ENCODE assay signal across 1 cellular context in genomic region chr9:122213589-122214413, GRCh38.
A peak's percentile ranks its signal among the peaks of the same experiment; 100 is the strongest.
TF ChIP-seq lines count a peak whose summit lies in the region.

No MANE protein-coding gene starts in this region.

TF ChIP-seq in K562, 482 proteins besides CTCF, POLR2A, EP300 and RAD21 (continued from another document and continues in another):
- TF ChIP-seq, protein P1, sequence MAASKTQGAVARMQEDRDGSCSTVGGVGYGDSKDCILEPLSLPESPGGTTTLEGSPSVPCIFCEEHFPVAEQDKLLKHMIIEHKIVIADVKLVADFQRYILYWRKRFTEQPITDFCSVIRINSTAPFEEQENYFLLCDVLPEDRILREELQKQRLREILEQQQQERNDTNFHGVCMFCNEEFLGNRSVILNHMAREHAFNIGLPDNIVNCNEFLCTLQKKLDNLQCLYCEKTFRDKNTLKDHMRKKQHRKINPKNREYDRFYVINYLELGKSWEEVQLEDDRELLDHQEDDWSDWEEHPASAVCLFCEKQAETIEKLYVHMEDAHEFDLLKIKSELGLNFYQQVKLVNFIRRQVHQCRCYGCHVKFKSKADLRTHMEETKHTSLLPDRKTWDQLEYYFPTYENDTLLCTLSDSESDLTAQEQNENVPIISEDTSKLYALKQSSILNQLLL (CRISPR knock-in tag; IDR thresholded peaks at IDR 0.05; ENCODE audit: borderline replicate concordance), result no peak
- TF ChIP-seq RBM25 (IDR thresholded peaks at IDR 0.05; ENCODE audit: low read depth, low read length, severe bottlenecking) (peak; percentile 24), POLR2B (IDR thresholded peaks at IDR 0.05; ENCODE audit: low read depth, partially characterized antibody) (peak; percentile 12), SREBF2 (CRISPR knock-in tag; IDR thresholded peaks at IDR 0.05) (no peak), HCFC1 (IDR thresholded peaks at IDR 0.05; ENCODE audit: low read depth, low read length) (no peak), RBFOX2 (IDR thresholded peaks at IDR 0.05; ENCODE audit: low read depth, low read length) (peak; percentile 80), NELFE (IDR thresholded peaks at IDR 0.05; ENCODE audit: insufficient read depth, insufficient read length) (no peak), PCBP1 (IDR thresholded peaks at IDR 0.05; ENCODE audit: low read depth, low read length, poor library complexity, severe bottlenecking) (peak; percentile 47), ZNF232 (CRISPR knock-in tag; IDR thresholded peaks at IDR 0.05) (no peak), TOE1 (IDR thresholded peaks at IDR 0.05; ENCODE audit: borderline replicate concordance) (peak; percentile 45; the same call in 1 of the 2 replicates), TOE1 (CRISPR knock-in tag; IDR thresholded peaks at IDR 0.05; ENCODE audit: borderline replicate concordance, low read depth) (no peak), AFF1 (IDR thresholded peaks at IDR 0.05; ENCODE audit: low read depth in 1 of 2, partially characterized antibody in 2 of 2) (no peak), ZFX (CRISPR knock-in tag; IDR thresholded peaks at IDR 0.05) (peak; percentile 38), ZNF408 (CRISPR knock-in tag; IDR thresholded peaks at IDR 0.05; ENCODE audit: low read depth) (no peak), ARID3B (CRISPR knock-in tag; IDR thresholded peaks at IDR 0.05; ENCODE audit: borderline replicate concordance) (no peak), PRDM10 (IDR thresholded peaks at IDR 0.05; ENCODE audit: partially characterized antibody) (no peak), BRF2 (IDR thresholded peaks at IDR 0.05; ENCODE audit: borderline replicate concordance, insufficient read depth, insufficient read length) (no peak), ZNF695 (CRISPR knock-in tag; IDR thresholded peaks at IDR 0.05) (no peak), HNRNPL (IDR thresholded peaks at IDR 0.05; ENCODE audit: low read depth, low read length) (peak; percentile 52; the same call in 1 of the 2 replicates), GABPA (tag; conservative IDR thresholded peaks at IDR 0.05; ENCODE audit: low read depth) (0 out of 2 replicates have a peak, but pooled peaks have one; percentile 28), GMEB1 (CRISPR knock-in tag; IDR thresholded peaks at IDR 0.05) (no peak), CUX1 (CRISPR knock-in tag; IDR thresholded peaks at IDR 0.05) (no peak), RBM22 (IDR thresholded peaks at IDR 0.05; ENCODE audit: low read depth, low read length, poor library complexity, severe bottlenecking) (peak; percentile 46), JUN (IDR thresholded peaks at IDR 0.05; ENCODE audit: borderline replicate concordance, low read depth, low read length) (no peak; the same call in 1 of the 2 replicates), JUN (CRISPR knock-in tag; IDR thresholded peaks at IDR 0.05; ENCODE audit: borderline replicate concordance) (no peak), FOXJ3 (CRISPR knock-in tag; IDR thresholded peaks at IDR 0.05) (no peak), ZNF589 (CRISPR knock-in tag; IDR thresholded peaks at IDR 0.05; ENCODE audit: low read depth) (0 out of 2 replicates have a peak, but pooled peaks have one; percentile 35), EHMT2 (IDR thresholded peaks at IDR 0.05) (no peak), NR4A1 (CRISPR knock-in tag; IDR thresholded peaks at IDR 0.05) (no peak), NR4A1 (tag; IDR thresholded peaks at IDR 0.05) (0 out of 2 replicates have a peak, but pooled peaks have one; percentile 69), ZNF184 (CRISPR knock-in tag; IDR thresholded peaks at IDR 0.05) (no peak), ZNF146 (CRISPR knock-in tag; IDR thresholded peaks at IDR 0.05; ENCODE audit: unreplicated experiment) (peak; percentile 3), ZNF316 (IDR thresholded peaks at IDR 0.05) (no peak)
- TF ChIP-seq, protein P2, sequence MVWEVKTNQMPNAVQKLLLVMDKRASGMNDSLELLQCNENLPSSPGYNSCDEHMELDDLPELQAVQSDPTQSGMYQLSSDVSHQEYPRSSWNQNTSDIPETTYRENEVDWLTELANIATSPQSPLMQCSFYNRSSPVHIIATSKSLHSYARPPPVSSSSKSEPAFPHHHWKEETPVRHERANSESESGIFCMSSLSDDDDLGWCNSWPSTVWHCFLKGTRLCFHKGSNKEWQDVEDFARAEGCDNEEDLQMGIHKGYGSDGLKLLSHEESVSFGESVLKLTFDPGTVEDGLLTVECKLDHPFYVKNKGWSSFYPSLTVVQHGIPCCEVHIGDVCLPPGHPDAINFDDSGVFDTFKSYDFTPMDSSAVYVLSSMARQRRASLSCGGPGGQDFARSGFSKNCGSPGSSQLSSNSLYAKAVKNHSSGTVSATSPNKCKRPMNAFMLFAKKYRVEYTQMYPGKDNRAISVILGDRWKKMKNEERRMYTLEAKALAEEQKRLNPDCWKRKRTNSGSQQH (CRISPR knock-in tag; IDR thresholded peaks at IDR 0.05), result no peak
- TF ChIP-seq, protein P3, sequence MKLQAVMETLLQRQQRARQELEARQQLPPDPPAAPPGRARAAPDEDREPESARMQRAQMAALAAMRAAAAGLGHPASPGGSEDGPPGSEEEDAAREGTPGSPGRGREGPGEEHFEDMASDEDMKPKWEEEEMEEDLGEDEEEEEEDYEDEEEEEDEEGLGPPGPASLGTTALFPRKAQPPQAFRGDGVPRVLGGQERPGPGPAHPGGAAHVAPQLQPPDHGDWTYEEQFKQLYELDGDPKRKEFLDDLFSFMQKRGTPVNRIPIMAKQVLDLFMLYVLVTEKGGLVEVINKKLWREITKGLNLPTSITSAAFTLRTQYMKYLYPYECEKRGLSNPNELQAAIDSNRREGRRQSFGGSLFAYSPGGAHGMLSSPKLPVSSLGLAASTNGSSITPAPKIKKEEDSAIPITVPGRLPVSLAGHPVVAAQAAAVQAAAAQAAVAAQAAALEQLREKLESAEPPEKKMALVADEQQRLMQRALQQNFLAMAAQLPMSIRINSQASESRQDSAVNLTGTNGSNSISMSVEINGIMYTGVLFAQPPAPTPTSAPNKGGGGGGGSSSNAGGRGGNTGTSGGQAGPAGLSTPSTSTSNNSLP (IDR thresholded peaks at IDR 0.05; ENCODE audit: borderline replicate concordance, low read depth, low read length), result no peak
